Comparison of ENCODE assay signal across 8 cellular contexts in the genomic region with DNA sequence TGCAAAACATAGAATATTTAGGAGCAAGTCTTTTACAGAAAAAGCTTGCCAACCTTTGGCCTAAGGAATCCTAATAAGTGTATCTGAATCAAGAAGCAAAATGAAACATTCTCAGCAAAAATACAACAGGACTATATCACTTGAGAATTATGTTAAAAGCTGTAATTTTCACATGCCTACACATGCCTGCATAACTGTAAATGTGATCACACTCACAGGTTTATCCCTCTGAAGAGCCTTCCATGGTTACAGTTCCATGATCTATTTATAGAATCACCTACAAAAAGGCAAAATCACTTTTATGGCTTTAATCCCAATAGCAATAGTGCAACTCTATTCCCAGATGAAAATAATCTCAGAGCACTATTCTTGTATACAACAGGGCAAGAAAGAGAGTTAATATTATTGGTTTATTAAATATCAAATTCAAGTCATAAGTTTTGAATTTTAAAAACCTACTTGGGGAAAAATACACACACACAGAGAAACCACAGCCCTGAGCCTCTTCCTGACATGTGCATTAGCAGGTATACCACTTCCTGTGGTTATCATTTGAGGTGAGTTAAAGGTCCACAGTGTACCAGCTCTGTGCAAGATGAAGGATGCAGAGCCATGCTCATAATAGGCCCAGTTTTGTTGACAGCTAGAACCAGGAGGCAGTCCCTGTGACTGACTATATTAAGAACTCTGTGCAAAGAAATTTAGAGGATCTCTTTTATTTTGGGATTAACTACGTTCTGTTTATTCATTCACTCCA.
A peak's percentile ranks its signal among the peaks of the same experiment; 100 is the strongest.
DNase-seq lines count a peak whose midpoint lies in the region; ATAC-seq and TF ChIP-seq lines count a peak whose summit lies in the region.

No MANE protein-coding gene starts in this region.

- H3K27me3 ChIP-seq in ACC112 (ENCODE audit: insufficient read depth, low read length) (no peaks in the 10 kb centered on the region), spleen (replicated peaks in 1 of 7) (no peaks in the 10 kb centered on the region)

- H3K36me3 ChIP-seq in ACC112 (ENCODE audit: insufficient read depth, low read length) (no peaks in the 10 kb centered on the region), spleen (no peaks in the 10 kb centered on the region)

- 29 to 40% (median 31%) methylated on average over 1 of the region's 1 CpG for WGBS in spleen, 5 donors

- H3K4me3 ChIP-seq in ACC112 (ENCODE audit: low read depth, low read length), result no peak overlapping the region
- H3K4me3 ChIP-seq in spleen, result no peak overlapping the region

- ATAC-seq in GM21381 (IDR thresholded peaks at IDR 0.05; ENCODE audit: unreplicated experiment) (peak; percentile 100), HG03575 (IDR thresholded peaks at IDR 0.05; ENCODE audit: extremely low read depth, insufficient number of reproducible peaks, low FRiP score, unreplicated experiment) (peak; percentile 94)

- TF ChIP-seq POLR2A in spleen (IDR thresholded peaks at IDR 0.05), result no peak

- H3K27ac ChIP-seq in ACC112 (ENCODE audit: low read depth, low read length) (no peak overlapping the region; the same call in 1 of the 2 replicates), spleen (peak overlapping the region in 5 of 8 donors; percentile 7 to 79 (median 55))

- H3K79me2 ChIP-seq in ACC112 (ENCODE audit: control insufficient read depth, insufficient read depth, low read length, unreplicated experiment), result no peaks in the 10 kb centered on the region

- DNase-seq in activated effector memory CD4-positive, alpha-beta T cell treated with Interleukin-2 at 50 U/mL for 16 hours, result peak; percentile 24
- DNase-seq in spleen (peak; percentile 39), C1 segment of cervical spinal cord (lab: John Stamatoyannopoulos, UW) (no peak), NCI-H748 treated with DMSO at 0.1 percent for 48 hours (lab: John Stamatoyannopoulos, UW) (no peak), NCI-H2081 treated with DMSO at 0.1 percent for 48 hours (lab: John Stamatoyannopoulos, UW) (no peak)

- H2AFZ ChIP-seq in ACC112 (ENCODE audit: low read length, unreplicated experiment), result peak overlapping the region; percentile 9

- H3K9me3 ChIP-seq in spleen, result no peaks in the 10 kb centered on the region

- H3K4me1 ChIP-seq in ACC112 (ENCODE audit: control insufficient read depth, insufficient read depth, low read length, unreplicated experiment) (peaks cover 85% of the 10 kb centered on the region), spleen (peaks cover 19 to 57% (median 34%) of the 10 kb centered on the region in 6 donors)

- intact Hi-C loops in spleen (cut with DNase I; ENCODE audit: low total_unique reads), result no loop called here

- no peak for TF ChIP-seq CTCF in spleen (IDR thresholded peaks at IDR 0.05 in 8 of 11, conservative IDR thresholded peaks at IDR 0.05 in 3 of 11)

Comparison
In these comparisons a context has a peak if more than half of its experiments do, and no peak if none do; other contexts are left out.
1. DNase-seq: peak in activated effector memory CD4-positive, alpha-beta T cell treated with Interleukin-2 at 50 U/mL for 16 hours (single experiment) and spleen (single experiment); none in C1 segment of cervical spinal cord (0 of 14), NCI-H748 treated with DMSO at 0.1 percent for 48 hours (single experiment) and NCI-H2081 treated with DMSO at 0.1 percent for 48 hours (single experiment).